In the genomic region with DNA sequence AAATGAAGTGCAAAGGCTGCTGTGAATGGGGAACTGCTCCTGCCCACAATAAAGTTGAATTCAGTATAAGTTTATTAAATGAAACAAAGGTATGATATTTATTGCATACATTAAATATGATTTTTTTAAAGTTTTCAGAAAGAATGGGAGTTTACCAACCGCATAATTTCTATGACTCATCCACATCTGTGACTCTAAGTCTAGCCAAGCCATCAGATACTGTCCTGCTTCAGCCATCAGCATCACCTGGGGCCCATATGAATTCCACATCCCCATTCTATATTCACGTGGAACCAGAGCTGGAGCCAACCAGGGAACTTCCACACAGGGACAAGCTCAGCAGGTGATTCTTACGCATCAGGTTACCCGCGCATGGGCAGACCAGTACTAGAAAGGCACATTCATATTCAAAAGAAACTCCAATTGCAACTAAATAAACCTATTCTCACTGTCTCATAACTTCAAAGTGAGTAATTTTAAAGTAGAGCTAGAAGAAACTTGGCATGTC, we compare ENCODE assay signal across 1 cellular context.
TF ChIP-seq lines count a peak whose summit lies in the region.

No MANE protein-coding gene starts in this region.

TF ChIP-seq in GM23338, 12 proteins besides CTCF, POLR2A, EP300 and RAD21 (continued from another document):
- TF ChIP-seq EZH2 (IDR thresholded peaks at IDR 0.05; ENCODE audit: low read depth, unreplicated experiment) = no peak
- TF ChIP-seq, protein P1, sequence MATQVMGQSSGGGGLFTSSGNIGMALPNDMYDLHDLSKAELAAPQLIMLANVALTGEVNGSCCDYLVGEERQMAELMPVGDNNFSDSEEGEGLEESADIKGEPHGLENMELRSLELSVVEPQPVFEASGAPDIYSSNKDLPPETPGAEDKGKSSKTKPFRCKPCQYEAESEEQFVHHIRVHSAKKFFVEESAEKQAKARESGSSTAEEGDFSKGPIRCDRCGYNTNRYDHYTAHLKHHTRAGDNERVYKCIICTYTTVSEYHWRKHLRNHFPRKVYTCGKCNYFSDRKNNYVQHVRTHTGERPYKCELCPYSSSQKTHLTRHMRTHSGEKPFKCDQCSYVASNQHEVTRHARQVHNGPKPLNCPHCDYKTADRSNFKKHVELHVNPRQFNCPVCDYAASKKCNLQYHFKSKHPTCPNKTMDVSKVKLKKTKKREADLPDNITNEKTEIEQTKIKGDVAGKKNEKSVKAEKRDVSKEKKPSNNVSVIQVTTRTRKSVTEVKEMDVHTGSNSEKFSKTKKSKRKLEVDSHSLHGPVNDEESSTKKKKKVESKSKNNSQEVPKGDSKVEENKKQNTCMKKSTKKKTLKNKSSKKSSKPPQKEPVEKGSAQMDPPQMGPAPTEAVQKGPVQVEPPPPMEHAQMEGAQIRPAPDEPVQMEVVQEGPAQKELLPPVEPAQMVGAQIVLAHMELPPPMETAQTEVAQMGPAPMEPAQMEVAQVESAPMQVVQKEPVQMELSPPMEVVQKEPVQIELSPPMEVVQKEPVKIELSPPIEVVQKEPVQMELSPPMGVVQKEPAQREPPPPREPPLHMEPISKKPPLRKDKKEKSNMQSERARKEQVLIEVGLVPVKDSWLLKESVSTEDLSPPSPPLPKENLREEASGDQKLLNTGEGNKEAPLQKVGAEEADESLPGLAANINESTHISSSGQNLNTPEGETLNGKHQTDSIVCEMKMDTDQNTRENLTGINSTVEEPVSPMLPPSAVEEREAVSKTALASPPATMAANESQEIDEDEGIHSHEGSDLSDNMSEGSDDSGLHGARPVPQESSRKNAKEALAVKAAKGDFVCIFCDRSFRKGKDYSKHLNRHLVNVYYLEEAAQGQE (IDR thresholded peaks at IDR 0.05; ENCODE audit: unreplicated experiment) = no peak
- TF ChIP-seq ETS1 (IDR thresholded peaks at IDR 0.05) = no peak
